13 cellular contexts compared by ENCODE assay signal in the genomic region with DNA sequence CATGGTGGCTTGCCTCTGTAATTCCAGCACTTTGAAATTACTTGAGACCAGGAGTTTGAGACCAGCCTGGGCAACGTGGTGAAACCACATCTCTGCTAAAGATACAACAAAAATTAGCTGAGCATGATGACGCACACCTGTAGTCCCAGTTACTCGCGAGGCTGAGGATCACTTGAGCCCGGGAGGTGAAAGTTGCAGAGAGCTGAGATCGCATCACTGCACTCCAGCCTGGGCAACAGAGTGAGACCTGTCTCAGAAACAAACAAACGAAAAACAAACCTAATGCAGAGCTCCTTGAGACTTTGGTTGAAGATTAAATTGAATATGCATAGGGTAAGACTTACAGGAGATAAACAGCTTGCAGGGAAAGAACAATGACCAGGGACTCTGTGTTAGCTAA.
DNase-seq lines count a peak whose midpoint lies in the region; ATAC-seq and TF ChIP-seq lines count a peak whose summit lies in the region.
"Had no signal": no experiment of that assay in that cellular context is flagged by ENCODE, and none has a peak within 500 bp of the region (broad histone marks: within the 10 kb centered on the region; RNA-seq: fewer than 3 reads in every experiment).

No MANE protein-coding gene starts in this region.

- H3K36me3 Mint-ChIP-seq in CD14-positive monocyte = peaks cover 81 to 96% of the 10 kb centered on the region in 2 donors

- peaks cover 91% of the 10 kb centered on the region for H3K36me3 ChIP-seq in BLaER1

- H3K27ac Mint-ChIP-seq in CD14-positive monocyte = peak overlapping the region in 1 of 7 donors; percentile 57
- H3K27ac Mint-ChIP-seq: activated naive CD8-positive, alpha-beta T cell treated with anti-CD3 and anti-CD28 coated beads, Interleukin-2, amount 50 U/mL, for 24 hours had no signal

- no peak for TF ChIP-seq CTCF in CD14-positive monocyte (IDR thresholded peaks at IDR 0.05)

- H3K9me3 Mint-ChIP-seq in CD14-positive monocyte = peaks cover 0 to 5% (median 2%) of the 10 kb centered on the region in 7 donors
- H3K9me3 Mint-ChIP-seq: activated naive CD8-positive, alpha-beta T cell treated with anti-CD3 and anti-CD28 coated beads, Interleukin-2, amount 50 U/mL, for 24 hours had no signal

- peaks cover 35% of the 10 kb centered on the region; the same call in 1 of the 2 replicates for H4K20me1 ChIP-seq in BLaER1

- no peak overlapping the region for H3K4me3 ChIP-seq in BLaER1
- H3K4me3 ChIP-seq: A549, HAP-1, mucosa of descending colon had no signal

- no peaks in the 10 kb centered on the region for H3K9me3 ChIP-seq in BLaER1
- H3K9me3 ChIP-seq: A549, HAP-1, mucosa of descending colon had no signal

- no peak overlapping the region for H3K9ac ChIP-seq in BLaER1

- DNase-seq in CD14-positive monocyte (ENCODE audit: low spot score) (no peak), EL (no peak), ecto neural progenitor cell (ENCODE audit: low spot score) (no peak)
- DNase-seq in activated CD4-positive, alpha-beta T cell treated with anti-CD3 and anti-CD28 coated beads for 4 hours = no peak
- DNase-seq: activated naive CD8-positive, alpha-beta T cell treated with anti-CD3 and anti-CD28 coated beads, Interleukin-2, amount 50 U/mL, for 24 hours; mucosa of descending colon; NCI-H524 treated with DMSO at 0.1 percent for 48 hours had no signal

- H3K27me3 ChIP-seq in BLaER1 = no peaks in the 10 kb centered on the region

- H3K4me3 Mint-ChIP-seq in CD14-positive monocyte = no peak overlapping the region
- H3K4me3 Mint-ChIP-seq: activated naive CD8-positive, alpha-beta T cell treated with anti-CD3 and anti-CD28 coated beads, Interleukin-2, amount 50 U/mL, for 24 hours had no signal

- H3K4me1 ChIP-seq in BLaER1 = peaks cover 38% of the 10 kb centered on the region
- H3K4me1 ChIP-seq: A549, HAP-1 had no signal

- no peak overlapping the region for H3K27ac ChIP-seq in BLaER1
- H3K27ac ChIP-seq: A549 had no signal

- peak overlapping the region; percentile 31 for H3K4me2 ChIP-seq in BLaER1
- H3K4me2 ChIP-seq: A549 had no signal

- no peaks in the 10 kb centered on the region for H3K4me1 Mint-ChIP-seq in CD14-positive monocyte
- H3K4me1 Mint-ChIP-seq: activated naive CD8-positive, alpha-beta T cell treated with anti-CD3 and anti-CD28 coated beads, Interleukin-2, amount 50 U/mL, for 24 hours had no signal

- peaks cover 0 to 1% (median 0%) of the 10 kb centered on the region in 3 donors for H3K27me3 Mint-ChIP-seq in CD14-positive monocyte (ENCODE audit: low read depth in 3 of 3)
- H3K27me3 Mint-ChIP-seq: activated naive CD8-positive, alpha-beta T cell treated with anti-CD3 and anti-CD28 coated beads, Interleukin-2, amount 50 U/mL, for 24 hours had no signal

- intact Hi-C loops in CD14-positive monocyte (cut with micrococcal nuclease) = no loop called here

- ATAC-seq in GM19328 (IDR thresholded peaks at IDR 0.05; ENCODE audit: unreplicated experiment) (peak; percentile 70), HG02763 (IDR thresholded peaks at IDR 0.05; ENCODE audit: unreplicated experiment) (peak; percentile 88), HG03460 (IDR thresholded peaks at IDR 0.05; ENCODE audit: unreplicated experiment) (peak; percentile 92)
- ATAC-seq: A549; activated naive CD8-positive, alpha-beta T cell treated with anti-CD3 and anti-CD28 coated beads, Interleukin-2, amount 50 U/mL, for 24 hours; mucosa of descending colon had no signal
